Comparison of ENCODE assay signal across 9 cellular contexts in genomic region chr21:36428789-36429671, GRCh38. TPM values are rescaled to one million over a fixed set of nuclear protein-coding genes. Genes with fewer than 3 reads are reported as not detected.
DNase-seq lines count a peak whose midpoint lies in the region; ATAC-seq and TF ChIP-seq lines count a peak whose summit lies in the region.
"Had no signal": no experiment of that assay in that cellular context is flagged by ENCODE, and none has a peak within 500 bp of the region (broad histone marks: within the 10 kb centered on the region; RNA-seq: fewer than 3 reads in every experiment).

No MANE protein-coding gene starts in this region.

- H3K27me3 ChIP-seq in SJSA1 (replicated peaks): no peaks in the 10 kb centered on the region
- no peaks in the 10 kb centered on the region for H3K27me3 ChIP-seq in esophagus squamous epithelium
- H3K27me3 ChIP-seq in gastrocnemius medialis: no peaks in the 10 kb centered on the region

- WGBS in esophagus squamous epithelium, 2 donors: 76 to 85% methylated on average over 9 to 18 of the region's 18 CpGs

- H3K27ac ChIP-seq in SJSA1 (peak overlapping the region; percentile 68), esophagus squamous epithelium (peak overlapping the region; percentile 78 to 87 (median 82)), gastrocnemius medialis (peak overlapping the region; percentile 96 to 99 (median 97))

- TF ChIP-seq CTCF in esophagus squamous epithelium (IDR thresholded peaks at IDR 0.05) (no peak), gastrocnemius medialis (IDR thresholded peaks at IDR 0.05 in 4 of 5, conservative IDR thresholded peaks at IDR 0.05 in 1 of 5) (no peak)

- H3K36me3 ChIP-seq in SJSA1 (no peaks in the 10 kb centered on the region), esophagus squamous epithelium (no peaks in the 10 kb centered on the region), gastrocnemius medialis (no peaks in the 10 kb centered on the region)

- no peak for TF ChIP-seq POLR2A in esophagus squamous epithelium (IDR thresholded peaks at IDR 0.05)
- peak in 1 of 2 donors; percentile 45 for TF ChIP-seq POLR2A in gastrocnemius medialis (IDR thresholded peaks at IDR 0.05)

- H3K4me3 ChIP-seq in SJSA1 (no peak overlapping the region), esophagus squamous epithelium (no peak overlapping the region), gastrocnemius medialis (peak overlapping the region; percentile 33 to 59 (median 54))

- intact Hi-C loops in esophagus squamous epithelium (cut with DNase I): loop anchor here (10.0 kb wide), 1 partner anchor 496 kb away; no protein-coding TSS in a partner anchor
- intact Hi-C loops in gastrocnemius medialis (cut with DNase I; ENCODE audit: low total_unique reads): no loop called here

- in situ Hi-C loops in gastrocnemius medialis (cut with MboI; ENCODE audit: low sequenced_read_pairs in 4 of 4): no loop called here

- H3K4me1 ChIP-seq in SJSA1 (replicated peaks) (peaks cover 17% of the 10 kb centered on the region), esophagus squamous epithelium (peaks cover 0 to 54% (median 27%) of the 10 kb centered on the region in 3 donors), gastrocnemius medialis (peaks cover 28 to 29% of the 10 kb centered on the region in 2 donors)

- DNase-seq in HT1080 (ENCODE audit: low read depth) (peak; percentile 34), SJSA1 (ENCODE audit: low read depth in 1 of 2, low spot score in 2 of 2) (no peak), esophagus squamous epithelium (lab: John Stamatoyannopoulos, UW) (no peak), gastrocnemius medialis (peak in 1 of 2 donors; percentile 52)
- no peak for DNase-seq in activated CD4-positive, alpha-beta T cell treated with anti-CD3 and anti-CD28 coated beads for 1 hour
- DNase-seq: NCI-H774 had no signal

- H3K9me3 ChIP-seq in SJSA1 (replicated peaks) (no peaks in the 10 kb centered on the region), esophagus squamous epithelium (no peaks in the 10 kb centered on the region), gastrocnemius medialis (no peaks in the 10 kb centered on the region)

- peak; percentile 4 to 10 for ATAC-seq in gastrocnemius medialis
- ATAC-seq in HG02588 (IDR thresholded peaks at IDR 0.05; ENCODE audit: unreplicated experiment): no peak
- no peak for ATAC-seq in HG02840 (IDR thresholded peaks at IDR 0.05; ENCODE audit: low FRiP score, unreplicated experiment)

RNA-seq across cellular contexts. Expression of gene CHAF1B, which starts 43.8 kb away (rescaled TPM):
- total RNA-seq in HT1080 (2014; rRNA removed; shearing (Covaris generic)): 10.6 and 13.0 TPM in 2 replicates
- 14.8 and 17.0 TPM in 2 replicates for polyA plus RNA-seq in HT1080 (2015; cell fraction: cytosol; rRNA removed)
- polyA plus RNA-seq in HT1080 (2015; cell fraction: nucleus; rRNA removed): 16.3 and 16.6 TPM in 2 replicates
- 12.1 and 16.6 TPM in 2 replicates for total RNA-seq in SJSA1 (2014; rRNA removed; shearing (Covaris generic))
- total RNA-seq in esophagus squamous epithelium (1 to 10 TPM; 2.4 to 6.6 (median 4.3) TPM), gastrocnemius medialis (10 to 100 TPM in 2 of 4 donors, 1 to 10 TPM in 2; 2.5 to 20.2 (median 7.4) TPM)

RNA-seq across cellular contexts. Expression of gene CLDN14, which starts 50.9 kb away (rescaled TPM):
- 0.13 TPM in 1 of 2 replicates, not detected in the other for total RNA-seq in HT1080 (2014; rRNA removed; shearing (Covaris generic))
- polyA plus RNA-seq in HT1080 (2015; cell fraction: cytosol; rRNA removed): 0.06 and 0.23 TPM in 2 replicates
- 0.14 TPM in 1 of 2 replicates, not detected in the other for polyA plus RNA-seq in HT1080 (2015; cell fraction: nucleus; rRNA removed)
- total RNA-seq in SJSA1 (2014; rRNA removed; shearing (Covaris generic)): not detected in 2 replicates
- not detected for total RNA-seq in esophagus squamous epithelium
- total RNA-seq in gastrocnemius medialis: under 1 TPM in 1 of 4 donors, not detected in 3; 0.20 TPM
- total RNA-seq: activated T-helper 1 cell treated with anti-CD3 and anti-CD28 coated beads, Interleukin-12 subunit alpha, Interleukin-12 subunit beta, Interleukin-2, Interleukin-4 antibody, amounts not matched to agents 30 ng/mL and 10 ng/mL and 1 ng/mL, durations not matched to agents 14 hours and 24 hours and 36 hours had no signal

Comparison
In these comparisons a context has a peak if more than half of its experiments do, and no peak if none do; other contexts are left out.
1. H3K4me3 ChIP-seq: peak in gastrocnemius medialis (4 of 4); none in SJSA1 (single experiment) and esophagus squamous epithelium (0 of 4).
2. ATAC-seq: peak in gastrocnemius medialis (2 of 2); none in HG02588 (single experiment) and HG02840 (single experiment).
3. Peak in every context shown above with its lines, with median percentiles within 50 percentile points of each other: H3K27ac ChIP-seq.